20 cellular contexts compared by ENCODE assay signal in the genomic region with DNA sequence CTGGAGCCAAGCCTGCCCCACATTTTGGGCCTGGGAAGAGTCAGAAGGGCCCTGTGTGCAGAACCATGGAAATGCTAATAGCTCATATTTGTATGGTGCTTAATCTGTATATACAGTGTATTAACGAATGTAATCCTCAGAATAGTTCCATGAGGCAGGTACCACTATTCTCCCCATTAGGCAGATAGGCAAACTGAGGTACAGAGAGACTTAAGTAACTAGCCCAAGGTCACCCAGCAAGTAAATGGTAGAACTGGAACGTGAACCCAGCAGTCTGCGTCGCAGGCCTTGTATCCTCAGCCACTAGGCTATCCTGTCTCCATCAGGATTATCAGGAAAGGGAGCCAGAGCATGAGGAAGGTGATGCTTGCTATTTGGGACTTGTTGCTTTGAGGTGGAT.
"Had no signal": no experiment of that assay in that cellular context is flagged by ENCODE, and none has a peak within 500 bp of the region (broad histone marks: within the 10 kb centered on the region; RNA-seq: fewer than 3 reads in every experiment).

No MANE protein-coding gene starts in this region.

- FAIRE-seq: frontal cortex, islet of Langerhans had no signal

- H3K9me3 Mint-ChIP-seq: naive thymus-derived CD8-positive, alpha-beta T cell; neural crest cell; stimulated activated naive B cell treated with anti-CD40 and anti-IgM and Interleukin-4, amounts not matched to agents 10 μg/mL and 1 μg/mL and 100 μg/mL, for 72 hours; stimulated activated naive CD8-positive, alpha-beta T cell treated with anti-CD3 and anti-CD28 coated beads, Interleukin-15, amount 100 ng/mL, for 72 hours had no signal

- H3K27me3 ChIP-seq: colonic mucosa, vagina had no signal

- H3K4me3 Mint-ChIP-seq: neural crest cell; stimulated activated naive B cell treated with anti-CD40 and anti-IgM and Interleukin-4, amounts not matched to agents 10 μg/mL and 1 μg/mL and 100 μg/mL, for 72 hours; stimulated activated naive CD8-positive, alpha-beta T cell treated with anti-CD3 and anti-CD28 coated beads, Interleukin-15, amount 100 ng/mL, for 72 hours had no signal

- H3K27ac ChIP-seq: colonic mucosa, thoracic aorta, vagina had no signal

- H3K4me3 ChIP-seq: colonic mucosa, heart right ventricle, mucosa of descending colon, sigmoid colon, skin epidermis, thoracic aorta, vagina had no signal

- H3K4me1 Mint-ChIP-seq: stimulated activated naive CD8-positive, alpha-beta T cell treated with anti-CD3 and anti-CD28 coated beads, Interleukin-15, amount 100 ng/mL, for 72 hours had no signal

- DNase-seq: colonic mucosa; effector CD4-positive, alpha-beta T cell; heart right ventricle; hypothalamus; kidney glomerular epithelial cell; mucosa of descending colon; naive thymus-derived CD8-positive, alpha-beta T cell; posterior cingulate gyrus; sigmoid colon; stimulated activated CD4-positive, alpha-beta T cell treated with anti-CD3 and anti-CD28 coated beads, Interleukin-2, amount 100 ng/mL, for 24 hours; stimulated activated CD4-positive, alpha-beta T cell treated with anti-CD3 and anti-CD28 coated beads, Interleukin-4, amount 100 ng/mL, for 4 hours; stimulated activated naive B cell treated with anti-CD40 and anti-IgM and Interleukin-4, amounts not matched to agents 10 μg/mL and 1 μg/mL and 100 μg/mL, for 72 hours; stimulated activated naive CD8-positive, alpha-beta T cell treated with anti-CD3 and anti-CD28 coated beads, Interleukin-15, amount 100 ng/mL, for 72 hours; trophoblast cell had no signal

- H3K9me3 ChIP-seq: colonic mucosa, heart right ventricle, mucosa of descending colon, sigmoid colon, thoracic aorta, vagina had no signal

- H3K27ac Mint-ChIP-seq: stimulated activated naive B cell treated with anti-CD40 and anti-IgM and Interleukin-4, amounts not matched to agents 10 μg/mL and 1 μg/mL and 100 μg/mL, for 72 hours; stimulated activated naive CD8-positive, alpha-beta T cell treated with anti-CD3 and anti-CD28 coated beads, Interleukin-15, amount 100 ng/mL, for 72 hours had no signal

- H3K36me3 Mint-ChIP-seq: naive thymus-derived CD8-positive, alpha-beta T cell; stimulated activated naive B cell treated with anti-CD40 and anti-IgM and Interleukin-4, amounts not matched to agents 10 μg/mL and 1 μg/mL and 100 μg/mL, for 72 hours had no signal

- H3K36me3 ChIP-seq: colonic mucosa, heart right ventricle, sigmoid colon, thoracic aorta, vagina had no signal

- H3K4me1 ChIP-seq: colonic mucosa had no signal

- ATAC-seq: mucosa of descending colon; naive thymus-derived CD8-positive, alpha-beta T cell; stimulated activated naive CD8-positive, alpha-beta T cell treated with anti-CD3 and anti-CD28 coated beads, Interleukin-15, amount 100 ng/mL, for 72 hours had no signal
